Comparison of ENCODE assay signal across 17 cellular contexts in genomic region chr17:43611230-43611969, GRCh38. TPM values are rescaled to one million over a fixed set of nuclear protein-coding genes. Genes with fewer than 3 reads are reported as not detected.
A peak's percentile ranks its signal among the peaks of the same experiment; 100 is the strongest.
DNase-seq lines count a peak whose midpoint lies in the region; ATAC-seq and TF ChIP-seq lines count a peak whose summit lies in the region.
"Had no signal": no experiment of that assay in that cellular context is flagged by ENCODE, and none has a peak within 500 bp of the region (broad histone marks: within the 10 kb centered on the region; RNA-seq: fewer than 3 reads in every experiment).

No MANE protein-coding gene starts in this region.

- no peak overlapping the region for H2AFZ ChIP-seq in SK-N-SH (ENCODE audit: low read depth)
- peak overlapping the region; percentile 55 for H2AFZ ChIP-seq in IMR-90 (replicated peaks; ENCODE audit: low read length, poor library complexity)

- H3K23ac ChIP-seq in IMR-90 (ENCODE audit: low read depth, low read length) (no peak overlapping the region), mesendoderm (ENCODE audit: low read length) (no peak overlapping the region)

- no peaks in the 10 kb centered on the region for H4K20me1 ChIP-seq in SK-N-SH (ENCODE audit: insufficient read depth)
- H4K20me1 ChIP-seq in IMR-90 (ENCODE audit: insufficient read depth, low read length) = no peaks in the 10 kb centered on the region
- H4K20me1 ChIP-seq: BLaER1 had no signal

- H3K79me1 ChIP-seq in IMR-90 (ENCODE audit: low read depth in 1 of 2, low read length in 2 of 2) (no peaks in the 10 kb centered on the region), mesendoderm (ENCODE audit: low read length) (no peaks in the 10 kb centered on the region)

- H3K79me2 ChIP-seq in SK-N-SH (ENCODE audit: insufficient read depth) (no peaks in the 10 kb centered on the region), mesendoderm (ENCODE audit: control insufficient read depth, insufficient read depth, low read length) (no peaks in the 10 kb centered on the region)

- no TSS peak for BruUV-seq in IMR-90 (replicated peaks; lab: Mats Ljungman, UMichigan)

- H3F3A ChIP-seq in SK-N-SH (replicated peaks; ENCODE audit: insufficient read depth) = no peaks in the 10 kb centered on the region

- H3K9me1 ChIP-seq in IMR-90 (ENCODE audit: insufficient read depth, low read length) = 0 out of 2 replicates have a peak, but pooled peaks cover 3% of the 10 kb centered on the region

- H4K8ac ChIP-seq in IMR-90 (ENCODE audit: low read depth in 2 of 2, low read length in 2 of 2) = no peak overlapping the region
- no peak overlapping the region for H4K8ac ChIP-seq in mesendoderm (ENCODE audit: low read depth, low read length)

- H3K27me3 ChIP-seq in SK-N-SH (ENCODE audit: insufficient read depth) (no peaks in the 10 kb centered on the region), IMR-90 (ENCODE audit: control insufficient read depth, insufficient read depth, low read length) (no peaks in the 10 kb centered on the region), mesendoderm (ENCODE audit: insufficient read depth, low read length, poor library complexity) (no peaks in the 10 kb centered on the region)
- H3K27me3 ChIP-seq: BLaER1 had no signal

- H3K4ac ChIP-seq in IMR-90 (ENCODE audit: low read depth, low read length) = no peak overlapping the region
- no peak overlapping the region for H3K4ac ChIP-seq in mesendoderm (ENCODE audit: low read depth, low read length)

- TF ChIP-seq RAD21 in SK-N-SH (IDR thresholded peaks at IDR 0.05; ENCODE audit: low read length) = no peak
- TF ChIP-seq RAD21 in IMR-90 (IDR thresholded peaks at IDR 0.05; ENCODE audit: low read length) = no peak

- H2AK5ac ChIP-seq in IMR-90 (ENCODE audit: low read depth, low read length) (peak overlapping the region; percentile 43; the same call in 1 of the 2 replicates), mesendoderm (ENCODE audit: low read length) (no peak overlapping the region)

- H3K27ac ChIP-seq in SK-N-SH (ENCODE audit: low read depth in 2 of 2, low read length in 1 of 2) = no peak overlapping the region
- no peak overlapping the region for H3K27ac ChIP-seq in IMR-90 (ENCODE audit: insufficient read depth, low read length)
- no peak overlapping the region for H3K27ac ChIP-seq in mesendoderm (ENCODE audit: low read depth, low read length)
- H3K27ac ChIP-seq: BLaER1 had no signal

- DNase-seq in SK-N-SH (no peak), IMR-90 (no peak), SK-MEL-5 (ENCODE audit: low read depth, low spot score) (peak; percentile 39), mesendoderm (peak; percentile 46), GM20000 (ENCODE audit: low spot score) (no peak), medulla oblongata (ENCODE audit: extremely low spot score) (no peak), SW 1271 (lab: John Stamatoyannopoulos, UW) (no peak)
- DNase-seq: DMS 273 treated with DMSO at 0.1 percent for 48 hours, GF-D8, NCI-H1436, NCI-H2081 treated with DMSO at 0.1 percent for 48 hours, NCI-H2227 treated with DMSO at 0.1 percent for 48 hours, NCI-H524 had no signal

- POLR2A ChIA-PET in SK-N-SH (lab: Yijun Ruan, JAX) (no interaction called here), IMR-90 (lab: Charles Lee; ENCODE audit: unreplicated experiment) (no interaction called here)

- H3K9me3 ChIP-seq in SK-N-SH = no peaks in the 10 kb centered on the region
- H3K9me3 ChIP-seq in IMR-90 (ENCODE audit: control insufficient read depth, insufficient read depth, low read length) = no peaks in the 10 kb centered on the region

- no peak overlapping the region for H2BK120ac ChIP-seq in IMR-90 (ENCODE audit: low read depth, low read length)
- no peak overlapping the region for H2BK120ac ChIP-seq in mesendoderm (ENCODE audit: low read depth, low read length)

- H2BK15ac ChIP-seq in IMR-90 (ENCODE audit: low read depth, low read length) (no peak overlapping the region), mesendoderm (replicated peaks; ENCODE audit: low read depth) (no peak overlapping the region)

- H3K4me3 ChIP-seq in SK-N-SH (ENCODE audit: low read depth in 2 of 2, low read length in 1 of 2) (no peak overlapping the region), IMR-90 (ENCODE audit: insufficient read depth, low read depth, low read length) (no peak overlapping the region), mesendoderm (ENCODE audit: low read length) (no peak overlapping the region)
- H3K4me3 ChIP-seq: BLaER1 had no signal

- intact Hi-C loops in IMR-90 (cut with micrococcal nuclease) = no loop called here

- H2BK20ac ChIP-seq in IMR-90 (ENCODE audit: low read depth, low read length) = no peak overlapping the region

- no peak overlapping the region for H3K56ac ChIP-seq in IMR-90 (ENCODE audit: extremely low read depth, insufficient read depth, low read length)
- H3K56ac ChIP-seq in mesendoderm (ENCODE audit: low read length) = no peak overlapping the region

- no peak for TF ChIP-seq EP300 in SK-N-SH (IDR thresholded peaks at IDR 0.05; ENCODE audit: borderline replicate concordance in 1 of 2, low read depth in 1 of 2, low read length in 1 of 2)

- no peak overlapping the region for H3K14ac ChIP-seq in IMR-90 (replicated peaks; ENCODE audit: low read depth, low read length)

- dilution Hi-C loops in IMR-90 (cut with HindIII; ENCODE audit: low sequenced_read_pairs, unreplicated experiment) = no loop called here

- CTCF ChIA-PET in SK-N-SH (lab: Yijun Ruan, JAX) = interaction anchor here (0.8 to 1.4 kb wide), 2 partner anchors 34 to 62 kb away, joined by 3 to 5 read pairs; no protein-coding TSS in a partner anchor
- CTCF ChIA-PET in IMR-90 (lab: Yijun Ruan, JAX) = no interaction called here

- H4K5ac ChIP-seq in IMR-90 (ENCODE audit: low read depth, low read length) (no peak overlapping the region), mesendoderm (ENCODE audit: low read length) (no peak overlapping the region)

- ATAC-seq in SK-N-SH treated with all-trans-retinoic acid at 6 μM for 48 hours (no peak), IMR-90 (ENCODE audit: low read depth) (no peak)
- ATAC-seq: Panc1 had no signal

- H3K9me2 ChIP-seq in SK-N-SH = no peaks in the 10 kb centered on the region

- WGBS in SK-N-SH (ENCODE audit: low lambda C conversion rate) = 75% methylated on average over 2 of the region's 2 CpGs
- WGBS in IMR-90 (ENCODE audit: extremely low coverage in 2 of 2, insufficient read length in 1 of 2), 2 experiments = no CpG with 5 or more reads among the region's 2 CpGs
- no CpG with 5 or more reads among the region's 2 CpGs for WGBS in mesendoderm (ENCODE audit: extremely low coverage, insufficient coverage, low lambda C conversion rate)

- H3K18ac ChIP-seq in IMR-90 (ENCODE audit: low read depth, low read length) (no peak overlapping the region), mesendoderm (ENCODE audit: low read length) (no peak overlapping the region)

- no peaks in the 10 kb centered on the region for H3K36me3 ChIP-seq in SK-N-SH (replicated peaks in 1 of 2; ENCODE audit: control insufficient read depth in 1 of 2, insufficient read depth in 2 of 2, low read length in 1 of 2)
- no peaks in the 10 kb centered on the region for H3K36me3 ChIP-seq in IMR-90 (ENCODE audit: control insufficient read depth, insufficient read depth, low read length)
- H3K36me3 ChIP-seq in mesendoderm (ENCODE audit: control insufficient read depth, insufficient read depth, low read length) = no peaks in the 10 kb centered on the region
- H3K36me3 ChIP-seq: BLaER1 had no signal

- H2BK5ac ChIP-seq in IMR-90 (ENCODE audit: low read depth, low read length, poor library complexity, severe bottlenecking) (no peak overlapping the region), mesendoderm (ENCODE audit: low read length) (no peak overlapping the region)

- TF ChIP-seq POLR2A in IMR-90 (IDR thresholded peaks at IDR 0.05; ENCODE audit: low read depth, low read length) = no peak

- H3K9ac ChIP-seq in SK-N-SH = no peak overlapping the region
- H3K9ac ChIP-seq in IMR-90 (ENCODE audit: low read depth, low read length) = no peak overlapping the region
- no peak overlapping the region for H3K9ac ChIP-seq in mesendoderm (ENCODE audit: low read length)
- H3K9ac ChIP-seq: BLaER1 had no signal

- H2AK9ac ChIP-seq in IMR-90 (replicated peaks; ENCODE audit: low read depth, low read length, poor library complexity) = no peak overlapping the region

- in situ Hi-C loops in IMR-90 (cut with MboI; ENCODE audit: low sequenced_read_pairs) = no loop called here
- in situ Hi-C loops in SK-MEL-5 (cut with HindIII; ENCODE audit: low pct_unique_long_range_greater_than_20kb, low sequenced_read_pairs) = no loop called here

- H3K4me1 ChIP-seq in SK-N-SH (ENCODE audit: control insufficient read depth in 1 of 2, insufficient read depth in 2 of 2, low read depth in 1 of 2, low read length in 1 of 2) = no peaks in the 10 kb centered on the region
- peaks cover 10% of the 10 kb centered on the region for H3K4me1 ChIP-seq in IMR-90 (ENCODE audit: control insufficient read depth, insufficient read depth, low read length)
- H3K4me1 ChIP-seq in mesendoderm (ENCODE audit: control insufficient read depth, low read depth, low read length) = no peaks in the 10 kb centered on the region

- H3K4me2 ChIP-seq in SK-N-SH (no peak overlapping the region), IMR-90 (ENCODE audit: low read depth, low read length) (no peak overlapping the region), mesendoderm (ENCODE audit: low read length) (no peak overlapping the region)
- H3K4me2 ChIP-seq: BLaER1 had no signal

- TF ChIP-seq CTCF in SK-N-SH (IDR thresholded peaks at IDR 0.05) (no peak), IMR-90 (conservative IDR thresholded peaks at IDR 0.05; ENCODE audit: low read depth, low read length) (no peak), GM20000 (IDR thresholded peaks at IDR 0.05; ENCODE audit: extremely low read depth, missing control alignments) (no peak)

- H4K91ac ChIP-seq in IMR-90 (ENCODE audit: insufficient read depth, low read depth, low read length) = no peak overlapping the region

TF ChIP-seq in SK-N-SH, 30 proteins besides CTCF, POLR2A, EP300 and RAD21 (continues in another document):
- no peak for TF ChIP-seq TEAD4 (IDR thresholded peaks at IDR 0.05; ENCODE audit: borderline replicate concordance, insufficient read depth)

TF ChIP-seq in SK-N-SH treated with all-trans-retinoic acid at 6 μM for 48 hours, 23 proteins besides CTCF, POLR2A, EP300 and RAD21 (continues in another document):
- no peak for TF ChIP-seq GLIS3 (CRISPR knock-in tag; IDR thresholded peaks at IDR 0.05)

TF ChIP-seq in IMR-90, 13 proteins besides CTCF, POLR2A, EP300 and RAD21 (continues in another document):
- TF ChIP-seq MAFK (IDR thresholded peaks at IDR 0.05; ENCODE audit: low read depth, low read length) = no peak

RNA-seq across cellular contexts. Expression of gene MEOX1, which starts 50.3 kb away (rescaled TPM):
- polyA plus RNA-seq in SK-N-SH (2012; rRNA removed) (0.05 TPM in 1 of 2 replicates, not detected in the other), IMR-90 (2012; rRNA removed) (0.48 and 0.52 TPM in 2 replicates)
- polyA plus RNA-seq in SK-N-SH (2012; cell fraction: cytosol; rRNA removed) = 0.03 and 0.04 TPM in 2 replicates
- polyA plus RNA-seq in SK-N-SH (2012; cell fraction: nucleus; rRNA removed) = 0.02 TPM in 1 of 2 replicates, not detected in the other
- total RNA-seq in IMR-90 (2012; rRNA removed) = 0.72 and 0.83 TPM in 2 replicates
- polyA plus RNA-seq in IMR-90 (2012; cell fraction: cytosol; rRNA removed) = 0.40 and 0.52 TPM in 2 replicates
- polyA plus RNA-seq in IMR-90 (2012; cell fraction: nucleus; rRNA removed; ENCODE audit: low replicate concordance) = 0.32 and 0.38 TPM in 2 replicates
- not detected in 2 replicates for total RNA-seq in SK-MEL-5 (2014; rRNA removed; shearing (Covaris generic))
- polyA plus RNA-seq in SK-MEL-5 (2015; cell fraction: cytosol; rRNA removed) = not detected in 2 replicates
- not detected in 2 replicates for polyA plus RNA-seq in SK-MEL-5 (2015; cell fraction: nucleus; rRNA removed)
- polyA plus RNA-seq in mesendoderm (2013, experiment 1 of 2) = 0.04 TPM
- 0.04 TPM for polyA plus RNA-seq in mesendoderm (2013, experiment 2 of 2)
- total RNA-seq: A172 had no signal

Comparison
In these comparisons a context has a peak if more than half of its experiments do, and no peak if none do; other contexts are left out.
1. DNase-seq: peak in SK-MEL-5 (single experiment) and mesendoderm (single experiment); none in SK-N-SH (single experiment), IMR-90 (single experiment), GM20000 (single experiment), medulla oblongata (single experiment) and SW 1271 (0 of 2).